ENCODE assay signal across 23 cellular contexts in genomic region chr4:105719214-105719613, GRCh38.
"Had no signal": no experiment of that assay in that cellular context is flagged by ENCODE, and none has a peak within 500 bp of the region (broad histone marks: within the 10 kb centered on the region; RNA-seq: fewer than 3 reads in every experiment).

No MANE protein-coding gene starts in this region.

- H3K27me3 Mint-ChIP-seq: activated CD8-positive, alpha-beta T cell treated with anti-CD3 and anti-CD28 coated beads for 36 hours; activated naive CD8-positive, alpha-beta T cell; activated T-helper 17 cell treated with anti-CD3 and anti-CD28 coated beads, Interleukin-2, amount 50 U/mL, for 72 hours; central memory CD8-positive, alpha-beta T cell; dendritic cell treated with granulocyte-macrophage colony-stimulating factor and Interleukin-4, amounts not matched to agents 40 ng/mL and 50 ng/mL, for 4 days had no signal

- DNase-seq: activated CD4-positive, alpha-beta T cell treated with anti-CD3 and anti-CD28 coated beads for 1 hour; activated CD4-positive, alpha-beta T cell treated with anti-CD3 and anti-CD28 coated beads for 4 hours; activated CD4-positive, alpha-beta T cell treated with anti-CD3 and anti-CD28 coated beads, Interleukin-2, amount 10 ng/mL, durations not matched to agents 7 days and 5 days; activated CD4-positive, alpha-beta T cell treated with anti-CD3 and anti-CD28 coated beads, Interleukin-2, amount 50 U/mL, for 4 hours; activated CD8-positive, alpha-beta memory T cell treated with anti-CD3 and anti-CD28 coated beads for 24 hours; activated CD8-positive, alpha-beta T cell treated with anti-CD3 and anti-CD28 coated beads for 36 hours; activated effector memory CD4-positive, alpha-beta T cell treated with Interleukin-2 at 50 U/mL for 16 hours; activated gamma-delta T cell treated with Interleukin-2 at 50 U/mL for 16 hours; activated naive CD4-positive, alpha-beta T cell treated with anti-CD3 and anti-CD28 coated beads, Interleukin-2, amount 50 U/mL, for 16 hours; activated naive CD4-positive, alpha-beta T cell treated with Interleukin-2 at 50 U/mL for 16 hours; activated T-cell treated with anti-CD3 and anti-CD28 coated beads, Interleukin-2, amount 50 U/mL, for 4 hours; amniotic stem cell; anterior cingulate cortex; brain microvascular endothelial cell; effector CD4-positive, alpha-beta T cell; esophagus squamous epithelium; foreskin melanocyte; T-helper 2 cell had no signal

- H3K4me1 Mint-ChIP-seq: central memory CD8-positive, alpha-beta T cell had no signal

- H3K27ac Mint-ChIP-seq: activated CD4-positive, alpha-beta T cell treated with anti-CD3 and anti-CD28 coated beads, Interleukin-2, amount 10 ng/mL, durations not matched to agents 7 days and 5 days; activated CD8-positive, alpha-beta T cell treated with anti-CD3 and anti-CD28 coated beads for 36 hours; activated naive CD8-positive, alpha-beta T cell; activated T-helper 17 cell treated with anti-CD3 and anti-CD28 coated beads, Interleukin-2, amount 50 U/mL, for 72 hours; dendritic cell treated with granulocyte-macrophage colony-stimulating factor and Interleukin-4, amounts not matched to agents 40 ng/mL and 50 ng/mL, for 4 days; WTC11 had no signal

- H3K4me3 Mint-ChIP-seq: activated CD4-positive, alpha-beta T cell treated with anti-CD3 and anti-CD28 coated beads, Interleukin-2, amount 10 ng/mL, durations not matched to agents 7 days and 5 days; activated CD8-positive, alpha-beta T cell treated with anti-CD3 and anti-CD28 coated beads for 36 hours; activated naive CD8-positive, alpha-beta T cell; activated T-cell treated with anti-CD3 and anti-CD28 coated beads, Interleukin-2, amount 50 U/mL, for 4 hours; activated T-helper 17 cell treated with anti-CD3 and anti-CD28 coated beads, Interleukin-2, amount 50 U/mL, for 72 hours; central memory CD8-positive, alpha-beta T cell; dendritic cell treated with granulocyte-macrophage colony-stimulating factor and Interleukin-4, amounts not matched to agents 40 ng/mL and 50 ng/mL, for 4 days; WTC11 had no signal

- H3K9me3 Mint-ChIP-seq: activated CD4-positive, alpha-beta T cell treated with anti-CD3 and anti-CD28 coated beads, Interleukin-2, amount 10 ng/mL, durations not matched to agents 7 days and 5 days; activated CD8-positive, alpha-beta T cell treated with anti-CD3 and anti-CD28 coated beads for 36 hours; activated T-cell treated with anti-CD3 and anti-CD28 coated beads, Interleukin-2, amount 50 U/mL, for 4 hours; activated T-helper 17 cell treated with anti-CD3 and anti-CD28 coated beads, Interleukin-2, amount 50 U/mL, for 72 hours; central memory CD8-positive, alpha-beta T cell; dendritic cell treated with granulocyte-macrophage colony-stimulating factor and Interleukin-4, amounts not matched to agents 40 ng/mL and 50 ng/mL, for 4 days had no signal
